9 cellular contexts compared by ENCODE assay signal in the genomic region with DNA sequence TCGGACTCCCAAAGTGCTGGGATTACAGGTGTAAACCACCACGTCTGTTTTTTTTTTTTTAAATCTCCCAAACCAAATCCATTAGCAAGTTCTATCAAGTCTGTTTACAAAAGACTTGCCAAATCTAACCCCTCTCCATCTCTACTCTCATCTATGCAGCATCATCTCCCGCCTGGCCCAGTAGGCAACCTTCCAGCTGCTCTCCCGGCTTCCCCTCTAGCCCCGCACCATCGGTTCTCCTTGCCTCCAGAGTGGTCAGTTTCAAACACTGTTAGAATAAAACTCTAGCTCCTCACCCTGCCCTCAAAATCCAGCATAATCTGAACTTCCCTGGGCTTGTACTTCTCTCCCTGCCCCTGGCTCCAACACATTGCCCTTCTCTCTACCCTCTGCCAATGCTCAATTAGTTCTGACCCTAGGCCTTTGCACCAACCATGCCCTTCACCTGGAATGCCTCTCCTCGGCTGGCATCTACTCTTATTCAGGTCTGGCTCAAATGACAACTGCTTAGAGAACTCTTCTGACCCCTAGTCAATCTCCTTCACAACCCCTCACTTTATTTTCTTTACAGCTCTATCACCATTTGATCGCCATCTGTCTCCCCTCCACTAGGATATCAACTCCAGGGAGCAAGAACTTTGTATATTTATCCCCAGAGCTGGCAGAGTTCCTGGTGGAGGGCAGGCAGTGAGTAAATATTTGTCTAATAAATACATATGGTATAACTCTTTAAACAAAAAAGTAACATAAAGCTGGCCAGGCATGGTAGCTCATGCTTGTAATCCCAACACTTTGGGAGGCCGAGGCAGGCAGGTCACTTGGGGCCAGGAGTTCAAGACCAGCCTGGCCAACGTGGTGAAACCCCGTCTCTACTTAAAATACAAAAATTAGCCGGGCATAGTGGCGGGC. TPM values are rescaled to one million over a fixed set of nuclear protein-coding genes. Genes with fewer than 3 reads are reported as not detected.
DNase-seq lines count a peak whose midpoint lies in the region; ATAC-seq and TF ChIP-seq lines count a peak whose summit lies in the region.
"Had no signal": no experiment of that assay in that cellular context is flagged by ENCODE, and none has a peak within 500 bp of the region (broad histone marks: within the 10 kb centered on the region; RNA-seq: fewer than 3 reads in every experiment).

No MANE protein-coding gene starts in this region.

- intact Hi-C loops in right lobe of liver (cut with DNase I) (no loop called here), posterior vena cava (cut with DNase I) (no loop called here)

- H3K9me2 ChIP-seq in GM23338 (ENCODE audit: insufficient read depth), result no peaks in the 10 kb centered on the region

- TF ChIP-seq POLR2A in right lobe of liver (IDR thresholded peaks at IDR 0.05), result no peak

- CTCF ChIA-PET in activated CD4-positive, alpha-beta memory T cell treated with anti-CD3 and anti-CD28 coated beads, Interleukin-2, amount 10 ng/mL, durations not matched to agents 7 days and 5 days (lab: Charles Lee), result interaction anchor here (0.7 to 2.6 kb wide), 8 partner anchors 8 to 320 kb away, joined by 3 to 14 read pairs (median 3); a partner anchor contains a TSS

- WGBS in right lobe of liver (ENCODE audit: insufficient coverage, low coverage, low lambda C conversion rate, missing lambda C conversion rate), result 29% methylated on average over 11 of the region's 13 CpGs

- H2AFZ ChIP-seq in GM23338, result no peak overlapping the region
- no peak overlapping the region for H2AFZ ChIP-seq in osteoblast (ENCODE audit: low read length)

- H3K36me3 Mint-ChIP-seq in CD4-positive, CD25-positive, alpha-beta regulatory T cell, result peaks cover 13% of the 10 kb centered on the region
- peaks cover 27% of the 10 kb centered on the region for H3K36me3 Mint-ChIP-seq in GM23338 (ENCODE audit: low read depth)
- peaks cover 28% of the 10 kb centered on the region for H3K36me3 Mint-ChIP-seq in activated CD4-positive, alpha-beta memory T cell treated with anti-CD3 and anti-CD28 coated beads, Interleukin-2, amount 10 ng/mL, durations not matched to agents 7 days and 5 days (ENCODE audit: low read depth)

- H4K20me1 ChIP-seq in GM23338 (replicated peaks; ENCODE audit: insufficient read depth), result peaks cover 12% of the 10 kb centered on the region; the same call in 1 of the 2 replicates
- H4K20me1 ChIP-seq in osteoblast (ENCODE audit: insufficient read depth, low read length), result peaks cover 11% of the 10 kb centered on the region

- peak overlapping the region in 2 of 3 donors; percentile 3 to 93 for H3K27ac Mint-ChIP-seq in CD4-positive, CD25-positive, alpha-beta regulatory T cell
- H3K27ac Mint-ChIP-seq in GM23338, result 0 out of 2 replicates have a peak overlapping the region, but pooled peaks have one; percentile 25
- H3K27ac Mint-ChIP-seq in activated CD4-positive, alpha-beta memory T cell treated with anti-CD3 and anti-CD28 coated beads, Interleukin-2, amount 10 ng/mL, durations not matched to agents 7 days and 5 days, result peak overlapping the region; percentile 17

- no peak for ATAC-seq in CD4-positive, CD25-positive, alpha-beta regulatory T cell (ENCODE audit: low read depth in 2 of 2)
- no peak for ATAC-seq in GM23338
- peak; percentile 6 to 57 (median 52) for ATAC-seq in right lobe of liver
- ATAC-seq in HG02885 (IDR thresholded peaks at IDR 0.05; ENCODE audit: poor library complexity, unreplicated experiment), result no peak

- no peak for TF ChIP-seq CTCF in GM23338 (conservative IDR thresholded peaks at IDR 0.05; ENCODE audit: low read depth in 2 of 2)
- TF ChIP-seq CTCF in right lobe of liver (IDR thresholded peaks at IDR 0.05), result no peak
- no peak for TF ChIP-seq CTCF in osteoblast (IDR thresholded peaks at IDR 0.05; ENCODE audit: extremely low read depth, low read depth, low read length)

- H3K27me3 Mint-ChIP-seq in CD4-positive, CD25-positive, alpha-beta regulatory T cell, result no peaks in the 10 kb centered on the region
- H3K27me3 Mint-ChIP-seq in GM23338 (ENCODE audit: insufficient read depth, low read depth, poor library complexity), result peaks cover 4% of the 10 kb centered on the region
- no peaks in the 10 kb centered on the region for H3K27me3 Mint-ChIP-seq in activated CD4-positive, alpha-beta memory T cell treated with anti-CD3 and anti-CD28 coated beads, Interleukin-2, amount 10 ng/mL, durations not matched to agents 7 days and 5 days
- H3K27me3 Mint-ChIP-seq: type B pancreatic cell had no signal

- H3K79me2 ChIP-seq in GM23338 (replicated peaks; ENCODE audit: insufficient read depth) (peaks cover 69% of the 10 kb centered on the region), osteoblast (ENCODE audit: insufficient read depth, low read length) (peaks cover 71% of the 10 kb centered on the region)

- peaks cover 0 to 2% (median 0%) of the 10 kb centered on the region in 7 donors for H3K9me3 Mint-ChIP-seq in CD4-positive, CD25-positive, alpha-beta regulatory T cell
- H3K9me3 Mint-ChIP-seq in GM23338, result no peaks in the 10 kb centered on the region
- no peaks in the 10 kb centered on the region for H3K9me3 Mint-ChIP-seq in activated CD4-positive, alpha-beta memory T cell treated with anti-CD3 and anti-CD28 coated beads, Interleukin-2, amount 10 ng/mL, durations not matched to agents 7 days and 5 days

- H3K4me3 ChIP-seq in CD4-positive, CD25-positive, alpha-beta regulatory T cell (ENCODE audit: low read depth, low read length), result no peak overlapping the region
- H3K4me3 ChIP-seq in GM23338 (no peak overlapping the region), right lobe of liver (no peak overlapping the region), osteoblast (ENCODE audit: insufficient read depth, low read length) (no peak overlapping the region)

- no peak for DNase-seq in CD4-positive, CD25-positive, alpha-beta regulatory T cell
- DNase-seq in GM23338 (ENCODE audit: low spot score) (no peak), right lobe of liver (peak in 2 of 3 donors; percentile 62 to 80), posterior vena cava (ENCODE audit: low spot score) (no peak), NCI-H226 (no peak), osteoblast (ENCODE audit: insufficient read length, low spot score, missing footprints) (no peak)
- no peak for DNase-seq in activated CD4-positive, alpha-beta memory T cell treated with anti-CD3 and anti-CD28 coated beads, Interleukin-2, amount 10 ng/mL, durations not matched to agents 7 days and 5 days

- H3K4me2 ChIP-seq in GM23338 (no peak overlapping the region), osteoblast (ENCODE audit: insufficient read depth, low read length) (no peak overlapping the region)

- no peaks in the 10 kb centered on the region for H3K9me3 ChIP-seq in CD4-positive, CD25-positive, alpha-beta regulatory T cell (ENCODE audit: control insufficient read depth in 2 of 2, low read length in 2 of 2)
- H3K9me3 ChIP-seq in right lobe of liver (no peaks in the 10 kb centered on the region), osteoblast (ENCODE audit: low read depth, low read length) (no peaks in the 10 kb centered on the region)

- H3K4me1 ChIP-seq in CD4-positive, CD25-positive, alpha-beta regulatory T cell (ENCODE audit: control insufficient read depth, insufficient read depth, low read length, poor library complexity, severe bottlenecking), result peaks cover 17% of the 10 kb centered on the region
- H3K4me1 ChIP-seq in GM23338 (ENCODE audit: insufficient read depth) (peaks cover 15% of the 10 kb centered on the region), right lobe of liver (peaks cover 0 to 78% (median 36%) of the 10 kb centered on the region in 4 donors), osteoblast (ENCODE audit: insufficient read depth, low read length) (peaks cover 52% of the 10 kb centered on the region)

- H3K4me1 Mint-ChIP-seq in CD4-positive, CD25-positive, alpha-beta regulatory T cell, result peaks cover 20 to 54% (median 39%) of the 10 kb centered on the region in 4 donors
- peaks cover 31% of the 10 kb centered on the region for H3K4me1 Mint-ChIP-seq in GM23338
- peaks cover 48% of the 10 kb centered on the region for H3K4me1 Mint-ChIP-seq in activated CD4-positive, alpha-beta memory T cell treated with anti-CD3 and anti-CD28 coated beads, Interleukin-2, amount 10 ng/mL, durations not matched to agents 7 days and 5 days

- POLR2A ChIA-PET in activated CD4-positive, alpha-beta memory T cell treated with anti-CD3 and anti-CD28 coated beads, Interleukin-2, amount 10 ng/mL, durations not matched to agents 7 days and 5 days (lab: Charles Lee), result interaction anchor here (0.9 to 2.9 kb wide), 5 partner anchors 9 to 80 kb away, joined by 3 to 13 read pairs (median 3); a partner anchor contains a TSS

- H3K27me3 ChIP-seq in CD4-positive, CD25-positive, alpha-beta regulatory T cell (ENCODE audit: control insufficient read depth, insufficient read depth, low read length), result no peaks in the 10 kb centered on the region
- H3K27me3 ChIP-seq in GM23338 (ENCODE audit: insufficient read depth), result no peaks in the 10 kb centered on the region
- H3K27me3 ChIP-seq in right lobe of liver, result no peaks in the 10 kb centered on the region
- H3K27me3 ChIP-seq in osteoblast (ENCODE audit: insufficient read depth, low read length), result no peaks in the 10 kb centered on the region

- H3F3A ChIP-seq in GM23338 (replicated peaks; ENCODE audit: low read depth), result peaks cover 25% of the 10 kb centered on the region

- peaks cover 9% of the 10 kb centered on the region for H3K36me3 ChIP-seq in CD4-positive, CD25-positive, alpha-beta regulatory T cell (ENCODE audit: control insufficient read depth, insufficient read depth, low read length)
- H3K36me3 ChIP-seq in GM23338 (ENCODE audit: insufficient read depth) (0 out of 2 replicates have a peak, but pooled peaks cover 3% of the 10 kb centered on the region), right lobe of liver (peaks cover 0 to 9% (median 0%) of the 10 kb centered on the region in 4 donors), osteoblast (ENCODE audit: insufficient read depth, low read length) (peaks cover 15% of the 10 kb centered on the region)

- H3K27ac ChIP-seq in CD4-positive, CD25-positive, alpha-beta regulatory T cell (ENCODE audit: insufficient read depth, low read length, poor library complexity, severe bottlenecking), result no peak overlapping the region
- H3K27ac ChIP-seq in GM23338 (ENCODE audit: low read depth) (peak overlapping the region; percentile 78; the same call in 1 of the 2 replicates), right lobe of liver (peak overlapping the region; percentile 29 to 76 (median 39)), osteoblast (ENCODE audit: low read depth, low read length) (no peak overlapping the region)

- peak overlapping the region in 1 of 4 donors; percentile 3 for H3K4me3 Mint-ChIP-seq in CD4-positive, CD25-positive, alpha-beta regulatory T cell
- no peak overlapping the region for H3K4me3 Mint-ChIP-seq in GM23338
- no peak overlapping the region for H3K4me3 Mint-ChIP-seq in activated CD4-positive, alpha-beta memory T cell treated with anti-CD3 and anti-CD28 coated beads, Interleukin-2, amount 10 ng/mL, durations not matched to agents 7 days and 5 days
- H3K4me3 Mint-ChIP-seq: type B pancreatic cell had no signal

RNA-seq across cellular contexts. Expression of a gene that starts 4.9 kb away (rescaled TPM):
- 30.8 TPM for total RNA-seq in CD4-positive, CD25-positive, alpha-beta regulatory T cell
- 10 to 100 TPM; 16.0 to 26.2 (median 22.2) TPM for polyA plus RNA-seq in CD4-positive, CD25-positive, alpha-beta regulatory T cell
- total RNA-seq in GM23338 (2014; rRNA removed; shearing (Covaris generic)), result 53.2 and 60.8 TPM in 2 replicates
- polyA plus RNA-seq in GM23338 (2016; fragmentation: Nextera tagmentation; extraction: Ambion mirVana), result 36.6 and 38.8 TPM in 2 replicates
- total RNA-seq in activated CD4-positive, alpha-beta memory T cell treated with anti-CD3 and anti-CD28 coated beads, Interleukin-2, amount 10 ng/mL, durations not matched to agents 7 days and 5 days, result 10 to 100 TPM; 49.6 to 53.9 TPM
- total RNA-seq in right lobe of liver, result 10 to 100 TPM; 27.5 to 73.9 (median 49.0) TPM
- total RNA-seq in posterior vena cava, result 100 to 1,000 TPM in 1 of 2 donors, 10 to 100 TPM in 1; 73.1 to 107 TPM
- total RNA-seq in osteoblast, result 97.2 and 119 TPM in 2 replicates

RNA-seq across cellular contexts. Expression of a gene that starts 39.6 kb away (rescaled TPM):
- 12.0 TPM for total RNA-seq in CD4-positive, CD25-positive, alpha-beta regulatory T cell
- polyA plus RNA-seq in CD4-positive, CD25-positive, alpha-beta regulatory T cell, result 10 to 100 TPM; 19.2 to 21.1 (median 20.1) TPM
- total RNA-seq in GM23338 (2014; rRNA removed; shearing (Covaris generic)), result 53.2 and 56.4 TPM in 2 replicates
- polyA plus RNA-seq in GM23338 (2016; fragmentation: Nextera tagmentation; extraction: Ambion mirVana), result 35.0 and 35.1 TPM in 2 replicates
- total RNA-seq in activated CD4-positive, alpha-beta memory T cell treated with anti-CD3 and anti-CD28 coated beads, Interleukin-2, amount 10 ng/mL, durations not matched to agents 7 days and 5 days, result 10 to 100 TPM; 39.7 to 41.0 TPM
- total RNA-seq in right lobe of liver (1 to 10 TPM; 4.6 to 9.9 (median 8.5) TPM), posterior vena cava (1 to 10 TPM; 6.0 to 7.0 TPM), osteoblast (8.3 and 10.0 TPM in 2 replicates)

RNA-seq across cellular contexts. Expression of a gene that starts 47.7 kb away (rescaled TPM):
- total RNA-seq in CD4-positive, CD25-positive, alpha-beta regulatory T cell, result 0.64 TPM
- polyA plus RNA-seq in CD4-positive, CD25-positive, alpha-beta regulatory T cell, result 1 to 10 TPM; 1.5 to 3.1 (median 2.0) TPM
- 87.5 and 98.5 TPM in 2 replicates for total RNA-seq in GM23338 (2014; rRNA removed; shearing (Covaris generic))
- polyA plus RNA-seq in GM23338 (2016; fragmentation: Nextera tagmentation; extraction: Ambion mirVana), result 48.1 and 52.1 TPM in 2 replicates
- total RNA-seq in activated CD4-positive, alpha-beta memory T cell treated with anti-CD3 and anti-CD28 coated beads, Interleukin-2, amount 10 ng/mL, durations not matched to agents 7 days and 5 days, result 1 to 10 TPM; 3.7 to 4.4 TPM
- 10 to 100 TPM; 13.1 to 31.3 (median 20.1) TPM for total RNA-seq in right lobe of liver
- 10 to 100 TPM; 11.1 to 15.3 TPM for total RNA-seq in posterior vena cava
- 26.5 and 30.4 TPM in 2 replicates for total RNA-seq in osteoblast

Comparison
In these comparisons a context has a peak if more than half of its experiments do, and no peak if none do; other contexts are left out.
1. ATAC-seq: peak in right lobe of liver (4 of 4); none in CD4-positive, CD25-positive, alpha-beta regulatory T cell (0 of 2), GM23338 (single experiment) and HG02885 (single experiment).
2. DNase-seq: peak in right lobe of liver (2 of 3); none in CD4-positive, CD25-positive, alpha-beta regulatory T cell (0 of 3), GM23338 (single experiment), activated CD4-positive, alpha-beta memory T cell treated with anti-CD3 and anti-CD28 coated beads, Interleukin-2, amount 10 ng/mL, durations not matched to agents 7 days and 5 days (single experiment), posterior vena cava (single experiment), NCI-H226 (single experiment) and osteoblast (single experiment).
3. H3K27ac ChIP-seq: peak in GM23338 (single experiment) and right lobe of liver (3 of 3); none in CD4-positive, CD25-positive, alpha-beta regulatory T cell (single experiment) and osteoblast (single experiment).
4. Peak in every context shown above with its lines, with median percentiles within 50 percentile points of each other: H3K27ac Mint-ChIP-seq.